Comparison of ENCODE assay signal across 18 cellular contexts in genomic region chrX:11447418-11447817, GRCh38.
"Had no signal": no experiment of that assay in that cellular context is flagged by ENCODE, and none has a peak within 500 bp of the region (broad histone marks: within the 10 kb centered on the region; RNA-seq: fewer than 3 reads in every experiment).

No MANE protein-coding gene starts in this region.

- H3K4me3 ChIP-seq: colonic mucosa, neural progenitor cell, psoas muscle, right lobe of liver, smooth muscle cell had no signal

- H3K4me1 Mint-ChIP-seq: activated B cell treated with CpG ODN at 0.5 μM for 24 hours; activated CD4-positive, alpha-beta memory T cell treated with anti-CD3 and anti-CD28 coated beads, Interleukin-2, amount 10 ng/mL, durations not matched to agents 7 days and 5 days; activated CD8-positive, alpha-beta memory T cell treated with anti-CD3 and anti-CD28 coated beads, Interleukin-2, amount 10 ng/mL, durations not matched to agents 7 days and 5 days; naive thymus-derived CD4-positive, alpha-beta T cell; stimulated activated naive CD8-positive, alpha-beta T cell treated with anti-CD3 and anti-CD28 coated beads, Interleukin-15, amount 100 ng/mL, for 72 hours had no signal

- H3K4me1 ChIP-seq: colonic mucosa, neural progenitor cell, psoas muscle, right lobe of liver had no signal

- H3K36me3 Mint-ChIP-seq: activated CD8-positive, alpha-beta memory T cell treated with anti-CD3 and anti-CD28 coated beads, Interleukin-2, amount 10 ng/mL, durations not matched to agents 7 days and 5 days; activated naive CD8-positive, alpha-beta T cell; brain; naive thymus-derived CD4-positive, alpha-beta T cell; neural progenitor cell had no signal

- H3K27ac Mint-ChIP-seq: activated B cell treated with CpG ODN at 0.5 μM for 24 hours; activated CD4-positive, alpha-beta memory T cell treated with anti-CD3 and anti-CD28 coated beads, Interleukin-2, amount 10 ng/mL, durations not matched to agents 7 days and 5 days; activated CD8-positive, alpha-beta memory T cell treated with anti-CD3 and anti-CD28 coated beads, Interleukin-2, amount 10 ng/mL, durations not matched to agents 7 days and 5 days; activated naive CD8-positive, alpha-beta T cell; brain; naive thymus-derived CD4-positive, alpha-beta T cell; neural progenitor cell; stimulated activated naive CD8-positive, alpha-beta T cell treated with anti-CD3 and anti-CD28 coated beads, Interleukin-15, amount 100 ng/mL, for 72 hours had no signal

- H3K9me3 Mint-ChIP-seq: activated B cell treated with CpG ODN at 0.5 μM for 24 hours; activated CD4-positive, alpha-beta memory T cell treated with anti-CD3 and anti-CD28 coated beads, Interleukin-2, amount 10 ng/mL, durations not matched to agents 7 days and 5 days; neural progenitor cell; stimulated activated naive CD8-positive, alpha-beta T cell treated with anti-CD3 and anti-CD28 coated beads, Interleukin-15, amount 100 ng/mL, for 72 hours had no signal

- H3K27ac ChIP-seq: colonic mucosa, neural progenitor cell, psoas muscle, right lobe of liver had no signal

- DNase-seq: activated B cell treated with CpG ODN at 0.5 μM for 24 hours; activated CD4-positive, alpha-beta memory T cell treated with anti-CD3 and anti-CD28 coated beads, Interleukin-2, amount 10 ng/mL, durations not matched to agents 7 days and 5 days; activated CD4-positive, alpha-beta T cell treated with anti-CD3 and anti-CD28 coated beads for 48 hours; activated CD8-positive, alpha-beta memory T cell treated with anti-CD3 and anti-CD28 coated beads, Interleukin-2, amount 10 ng/mL, durations not matched to agents 7 days and 5 days; amniotic stem cell; caudate nucleus; colonic mucosa; erythroblast; mesenchymal stem cell; naive thymus-derived CD4-positive, alpha-beta T cell; psoas muscle; right lobe of liver; stimulated activated CD4-positive, alpha-beta T cell treated with anti-CD3 and anti-CD28 coated beads, Interleukin-4, amount 100 ng/mL, for 1 hour; stimulated activated naive CD8-positive, alpha-beta T cell treated with anti-CD3 and anti-CD28 coated beads, Interleukin-15, amount 100 ng/mL, for 72 hours had no signal

- ATAC-seq: activated CD8-positive, alpha-beta memory T cell treated with anti-CD3 and anti-CD28 coated beads, Interleukin-2, amount 10 ng/mL, durations not matched to agents 7 days and 5 days; naive thymus-derived CD4-positive, alpha-beta T cell; psoas muscle; right lobe of liver; stimulated activated naive CD8-positive, alpha-beta T cell treated with anti-CD3 and anti-CD28 coated beads, Interleukin-15, amount 100 ng/mL, for 72 hours had no signal

- H3K27me3 ChIP-seq: colonic mucosa, neural progenitor cell, right lobe of liver had no signal

- H3K36me3 ChIP-seq: colonic mucosa, neural progenitor cell, right lobe of liver had no signal

- H3K27me3 Mint-ChIP-seq: activated B cell treated with CpG ODN at 0.5 μM for 24 hours; activated CD4-positive, alpha-beta memory T cell treated with anti-CD3 and anti-CD28 coated beads, Interleukin-2, amount 10 ng/mL, durations not matched to agents 7 days and 5 days; activated CD8-positive, alpha-beta memory T cell treated with anti-CD3 and anti-CD28 coated beads, Interleukin-2, amount 10 ng/mL, durations not matched to agents 7 days and 5 days; activated naive CD8-positive, alpha-beta T cell; brain had no signal

- H3K4me3 Mint-ChIP-seq: activated B cell treated with CpG ODN at 0.5 μM for 24 hours; activated CD4-positive, alpha-beta memory T cell treated with anti-CD3 and anti-CD28 coated beads, Interleukin-2, amount 10 ng/mL, durations not matched to agents 7 days and 5 days; activated CD8-positive, alpha-beta memory T cell treated with anti-CD3 and anti-CD28 coated beads, Interleukin-2, amount 10 ng/mL, durations not matched to agents 7 days and 5 days; activated naive CD8-positive, alpha-beta T cell; brain; naive thymus-derived CD4-positive, alpha-beta T cell; neural progenitor cell; stimulated activated naive CD8-positive, alpha-beta T cell treated with anti-CD3 and anti-CD28 coated beads, Interleukin-15, amount 100 ng/mL, for 72 hours had no signal

- H3K9me3 ChIP-seq: colonic mucosa, psoas muscle, right lobe of liver had no signal
